Comparison of ENCODE assay signal across 1 cellular context in the genomic region with DNA sequence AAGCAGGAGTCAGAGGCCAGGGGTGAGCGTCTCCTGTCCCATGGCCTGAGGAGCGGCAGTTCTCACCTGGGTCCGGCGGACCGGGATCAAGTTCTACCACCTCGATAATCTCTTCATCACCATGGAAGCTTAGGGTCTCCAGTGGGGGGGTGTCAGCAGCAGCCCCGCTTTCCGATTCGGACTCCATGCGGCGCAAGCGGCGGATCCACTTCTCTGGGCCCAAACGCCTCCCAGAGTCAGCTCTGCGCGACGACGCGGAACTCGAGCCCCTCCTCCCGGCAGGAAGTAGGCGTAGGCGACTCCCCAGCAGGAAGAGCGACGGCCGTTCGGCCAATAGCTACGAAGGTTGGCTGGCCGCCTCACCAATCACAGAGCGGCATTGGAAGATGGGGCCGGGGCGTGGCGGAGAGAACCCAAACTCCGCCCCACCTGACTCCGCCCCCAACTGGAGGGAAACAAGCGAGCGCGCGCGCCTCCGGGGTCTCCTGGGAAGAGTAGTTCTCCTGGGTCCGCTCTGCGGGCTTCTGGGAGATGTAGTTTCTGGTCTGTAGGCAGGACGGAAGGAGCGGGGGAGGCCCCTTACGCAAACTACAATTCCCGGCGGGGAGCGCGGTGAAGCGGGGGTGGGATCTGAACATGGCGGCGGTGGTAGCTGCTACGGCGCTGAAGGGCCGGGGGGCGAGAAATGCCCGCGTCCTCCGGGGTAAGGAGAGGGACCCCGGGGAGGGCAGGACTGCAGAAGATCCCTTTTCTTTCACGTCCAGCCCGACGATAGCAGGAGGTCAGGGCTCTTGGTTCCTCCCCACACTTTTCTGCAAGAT.
A peak's percentile ranks its signal among the peaks of the same experiment; 100 is the strongest.
TF ChIP-seq lines count a peak whose summit lies in the region.

A gene with protein sequence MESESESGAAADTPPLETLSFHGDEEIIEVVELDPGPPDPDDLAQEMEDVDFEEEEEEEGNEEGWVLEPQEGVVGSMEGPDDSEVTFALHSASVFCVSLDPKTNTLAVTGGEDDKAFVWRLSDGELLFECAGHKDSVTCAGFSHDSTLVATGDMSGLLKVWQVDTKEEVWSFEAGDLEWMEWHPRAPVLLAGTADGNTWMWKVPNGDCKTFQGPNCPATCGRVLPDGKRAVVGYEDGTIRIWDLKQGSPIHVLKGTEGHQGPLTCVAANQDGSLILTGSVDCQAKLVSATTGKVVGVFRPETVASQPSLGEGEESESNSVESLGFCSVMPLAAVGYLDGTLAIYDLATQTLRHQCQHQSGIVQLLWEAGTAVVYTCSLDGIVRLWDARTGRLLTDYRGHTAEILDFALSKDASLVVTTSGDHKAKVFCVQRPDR (minus strand): TSS at position 238 of the 821 bp plus-strand sequence. CDS start 51 bp downstream, at position 187.
A gene with protein sequence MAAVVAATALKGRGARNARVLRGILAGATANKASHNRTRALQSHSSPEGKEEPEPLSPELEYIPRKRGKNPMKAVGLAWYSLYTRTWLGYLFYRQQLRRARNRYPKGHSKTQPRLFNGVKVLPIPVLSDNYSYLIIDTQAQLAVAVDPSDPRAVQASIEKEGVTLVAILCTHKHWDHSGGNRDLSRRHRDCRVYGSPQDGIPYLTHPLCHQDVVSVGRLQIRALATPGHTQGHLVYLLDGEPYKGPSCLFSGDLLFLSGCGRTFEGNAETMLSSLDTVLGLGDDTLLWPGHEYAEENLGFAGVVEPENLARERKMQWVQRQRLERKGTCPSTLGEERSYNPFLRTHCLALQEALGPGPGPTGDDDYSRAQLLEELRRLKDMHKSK (plus strand): TSS at position 620 of the 821 bp plus-strand sequence. CDS start 17 bp downstream, at position 637.

TF ChIP-seq in K562, 482 proteins besides CTCF, POLR2A, EP300 and RAD21 (continued from another document and continues in another):
- TF ChIP-seq, protein P1, sequence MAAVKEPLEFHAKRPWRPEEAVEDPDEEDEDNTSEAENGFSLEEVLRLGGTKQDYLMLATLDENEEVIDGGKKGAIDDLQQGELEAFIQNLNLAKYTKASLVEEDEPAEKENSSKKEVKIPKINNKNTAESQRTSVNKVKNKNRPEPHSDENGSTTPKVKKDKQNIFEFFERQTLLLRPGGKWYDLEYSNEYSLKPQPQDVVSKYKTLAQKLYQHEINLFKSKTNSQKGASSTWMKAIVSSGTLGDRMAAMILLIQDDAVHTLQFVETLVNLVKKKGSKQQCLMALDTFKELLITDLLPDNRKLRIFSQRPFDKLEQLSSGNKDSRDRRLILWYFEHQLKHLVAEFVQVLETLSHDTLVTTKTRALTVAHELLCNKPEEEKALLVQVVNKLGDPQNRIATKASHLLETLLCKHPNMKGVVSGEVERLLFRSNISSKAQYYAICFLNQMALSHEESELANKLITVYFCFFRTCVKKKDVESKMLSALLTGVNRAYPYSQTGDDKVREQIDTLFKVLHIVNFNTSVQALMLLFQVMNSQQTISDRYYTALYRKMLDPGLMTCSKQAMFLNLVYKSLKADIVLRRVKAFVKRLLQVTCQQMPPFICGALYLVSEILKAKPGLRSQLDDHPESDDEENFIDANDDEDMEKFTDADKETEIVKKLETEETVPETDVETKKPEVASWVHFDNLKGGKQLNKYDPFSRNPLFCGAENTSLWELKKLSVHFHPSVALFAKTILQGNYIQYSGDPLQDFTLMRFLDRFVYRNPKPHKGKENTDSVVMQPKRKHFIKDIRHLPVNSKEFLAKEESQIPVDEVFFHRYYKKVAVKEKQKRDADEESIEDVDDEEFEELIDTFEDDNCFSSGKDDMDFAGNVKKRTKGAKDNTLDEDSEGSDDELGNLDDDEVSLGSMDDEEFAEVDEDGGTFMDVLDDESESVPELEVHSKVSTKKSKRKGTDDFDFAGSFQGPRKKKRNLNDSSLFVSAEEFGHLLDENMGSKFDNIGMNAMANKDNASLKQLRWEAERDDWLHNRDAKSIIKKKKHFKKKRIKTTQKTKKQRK (IDR thresholded peaks at IDR 0.05; ENCODE audit: borderline replicate concordance, low read depth, low read length): no peak
- TF ChIP-seq SIN3B (IDR thresholded peaks at IDR 0.05; ENCODE audit: low read depth) (peak; percentile 69), NBN (IDR thresholded peaks at IDR 0.05; ENCODE audit: low read depth) (no peak; the same call in 1 of the 2 replicates), MTF1 (CRISPR knock-in tag; IDR thresholded peaks at IDR 0.05; ENCODE audit: borderline replicate concordance) (no peak), KDM5B (IDR thresholded peaks at IDR 0.05; ENCODE audit: insufficient replicate concordance, low read depth, low read length) (peak; percentile 65), CREBBP (IDR thresholded peaks at IDR 0.05; ENCODE audit: low read depth, low read length) (no peak), ZNF644 (tag; IDR thresholded peaks at IDR 0.05; ENCODE audit: low read depth) (peak; percentile 95), ZNF232 (CRISPR knock-in tag; IDR thresholded peaks at IDR 0.05) (no peak), KAT2B (IDR thresholded peaks at IDR 0.05; ENCODE audit: low read depth, low read length) (no peak), ZNF589 (CRISPR knock-in tag; IDR thresholded peaks at IDR 0.05; ENCODE audit: low read depth) (no peak), HNRNPLL (IDR thresholded peaks at IDR 0.05; ENCODE audit: low read depth, low read length, poor library complexity, severe bottlenecking) (peak; percentile 51), FUS (optimal IDR thresholded peaks at IDR 0.05; ENCODE audit: low read depth, low read length) (no peak), KDM4B (IDR thresholded peaks at IDR 0.05; ENCODE audit: borderline replicate concordance in 2 of 2, low read depth in 1 of 2) (peak in 1 of 2 experiments; percentile 18; a peak in 1 of 4 replicates), ZNF436 (CRISPR knock-in tag; IDR thresholded peaks at IDR 0.05) (no peak), ILF3 (IDR thresholded peaks at IDR 0.05; ENCODE audit: borderline replicate concordance) (no peak), ESRRA (IDR thresholded peaks at IDR 0.05; ENCODE audit: borderline replicate concordance, low read depth) (no peak; the same call in 1 of the 2 replicates), TEAD1 (CRISPR knock-in tag; IDR thresholded peaks at IDR 0.05) (peak in 1 of 2 experiments; percentile 69; a peak in 1 of 4 replicates), SP2 (IDR thresholded peaks at IDR 0.05; ENCODE audit: extremely low read depth, low read depth, low read length, poor library complexity, severe bottlenecking) (peak; percentile 72), ZNF507 (tag; conservative IDR thresholded peaks at IDR 0.05) (no peak), NCOA2 (IDR thresholded peaks at IDR 0.05; ENCODE audit: partially characterized antibody in 2 of 2) (no peak), SMC3 (conservative IDR thresholded peaks at IDR 0.05; ENCODE audit: insufficient read depth, low read depth, low read length) (no peak), L3MBTL2 (IDR thresholded peaks at IDR 0.05) (peak; percentile 39), MIER1 (IDR thresholded peaks at IDR 0.05; ENCODE audit: low read depth) (no peak), MTA3 (IDR thresholded peaks at IDR 0.05; ENCODE audit: borderline replicate concordance) (0 out of 2 replicates have a peak, but pooled peaks have one; percentile 16), ZSCAN32 (CRISPR knock-in tag; IDR thresholded peaks at IDR 0.05) (no peak), FOXJ2 (tag; IDR thresholded peaks at IDR 0.05) (peak; percentile 79), ZNF778 (CRISPR knock-in tag; IDR thresholded peaks at IDR 0.05) (no peak), MYC (IDR thresholded peaks at IDR 0.05; ENCODE audit: low read depth, low read length) (peak; percentile 22), MYC (CRISPR knock-in tag; IDR thresholded peaks at IDR 0.05; ENCODE audit: borderline replicate concordance, low read depth) (no peak), ZNF253 (CRISPR knock-in tag; conservative IDR thresholded peaks at IDR 0.05) (no peak), SMARCA4 (IDR thresholded peaks at IDR 0.05) (no peak), FOXA1 (IDR thresholded peaks at IDR 0.05; ENCODE audit: borderline replicate concordance) (no peak), ZNF124 (CRISPR knock-in tag; IDR thresholded peaks at IDR 0.05) (no peak), ELF1 (tag; IDR thresholded peaks at IDR 0.05) (peak; percentile 75), CHD1 (IDR thresholded peaks at IDR 0.05; ENCODE audit: low read length) (no peak), ZFP1 (CRISPR knock-in tag; IDR thresholded peaks at IDR 0.05) (no peak), ZNF12 (CRISPR knock-in tag; IDR thresholded peaks at IDR 0.05) (no peak), TAL1 (IDR thresholded peaks at IDR 0.05) (0 out of 2 replicates have a peak, but pooled peaks have one; percentile 15), YY1 (IDR thresholded peaks at IDR 0.05; ENCODE audit: borderline replicate concordance in 1 of 3, control insufficient read depth in 1 of 3, extremely low read depth in 1 of 3, insufficient read depth in 3 of 3, insufficient read length in 1 of 3, insufficient replicate concordance in 2 of 3, low read depth in 1 of 3, low read length in 2 of 3) (peak; percentile 68 to 96 (median 94))
- TF ChIP-seq, protein P2, sequence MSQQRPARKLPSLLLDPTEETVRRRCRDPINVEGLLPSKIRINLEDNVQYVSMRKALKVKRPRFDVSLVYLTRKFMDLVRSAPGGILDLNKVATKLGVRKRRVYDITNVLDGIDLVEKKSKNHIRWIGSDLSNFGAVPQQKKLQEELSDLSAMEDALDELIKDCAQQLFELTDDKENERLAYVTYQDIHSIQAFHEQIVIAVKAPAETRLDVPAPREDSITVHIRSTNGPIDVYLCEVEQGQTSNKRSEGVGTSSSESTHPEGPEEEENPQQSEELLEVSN (IDR thresholded peaks at IDR 0.05; ENCODE audit: borderline replicate concordance in 1 of 2, extremely low read depth in 1 of 2, insufficient read depth in 1 of 2, insufficient read length in 1 of 2, low read depth in 1 of 2, low read length in 1 of 2, poor library complexity in 1 of 2, severe bottlenecking in 1 of 2): peak in 1 of 2 experiments; percentile 2
- TF ChIP-seq, protein P3, sequence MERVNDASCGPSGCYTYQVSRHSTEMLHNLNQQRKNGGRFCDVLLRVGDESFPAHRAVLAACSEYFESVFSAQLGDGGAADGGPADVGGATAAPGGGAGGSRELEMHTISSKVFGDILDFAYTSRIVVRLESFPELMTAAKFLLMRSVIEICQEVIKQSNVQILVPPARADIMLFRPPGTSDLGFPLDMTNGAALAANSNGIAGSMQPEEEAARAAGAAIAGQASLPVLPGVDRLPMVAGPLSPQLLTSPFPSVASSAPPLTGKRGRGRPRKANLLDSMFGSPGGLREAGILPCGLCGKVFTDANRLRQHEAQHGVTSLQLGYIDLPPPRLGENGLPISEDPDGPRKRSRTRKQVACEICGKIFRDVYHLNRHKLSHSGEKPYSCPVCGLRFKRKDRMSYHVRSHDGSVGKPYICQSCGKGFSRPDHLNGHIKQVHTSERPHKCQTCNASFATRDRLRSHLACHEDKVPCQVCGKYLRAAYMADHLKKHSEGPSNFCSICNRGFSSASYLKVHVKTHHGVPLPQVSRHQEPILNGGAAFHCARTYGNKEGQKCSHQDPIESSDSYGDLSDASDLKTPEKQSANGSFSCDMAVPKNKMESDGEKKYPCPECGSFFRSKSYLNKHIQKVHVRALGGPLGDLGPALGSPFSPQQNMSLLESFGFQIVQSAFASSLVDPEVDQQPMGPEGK (CRISPR knock-in tag; IDR thresholded peaks at IDR 0.05; ENCODE audit: borderline replicate concordance): no peak
- TF ChIP-seq, protein P4, sequence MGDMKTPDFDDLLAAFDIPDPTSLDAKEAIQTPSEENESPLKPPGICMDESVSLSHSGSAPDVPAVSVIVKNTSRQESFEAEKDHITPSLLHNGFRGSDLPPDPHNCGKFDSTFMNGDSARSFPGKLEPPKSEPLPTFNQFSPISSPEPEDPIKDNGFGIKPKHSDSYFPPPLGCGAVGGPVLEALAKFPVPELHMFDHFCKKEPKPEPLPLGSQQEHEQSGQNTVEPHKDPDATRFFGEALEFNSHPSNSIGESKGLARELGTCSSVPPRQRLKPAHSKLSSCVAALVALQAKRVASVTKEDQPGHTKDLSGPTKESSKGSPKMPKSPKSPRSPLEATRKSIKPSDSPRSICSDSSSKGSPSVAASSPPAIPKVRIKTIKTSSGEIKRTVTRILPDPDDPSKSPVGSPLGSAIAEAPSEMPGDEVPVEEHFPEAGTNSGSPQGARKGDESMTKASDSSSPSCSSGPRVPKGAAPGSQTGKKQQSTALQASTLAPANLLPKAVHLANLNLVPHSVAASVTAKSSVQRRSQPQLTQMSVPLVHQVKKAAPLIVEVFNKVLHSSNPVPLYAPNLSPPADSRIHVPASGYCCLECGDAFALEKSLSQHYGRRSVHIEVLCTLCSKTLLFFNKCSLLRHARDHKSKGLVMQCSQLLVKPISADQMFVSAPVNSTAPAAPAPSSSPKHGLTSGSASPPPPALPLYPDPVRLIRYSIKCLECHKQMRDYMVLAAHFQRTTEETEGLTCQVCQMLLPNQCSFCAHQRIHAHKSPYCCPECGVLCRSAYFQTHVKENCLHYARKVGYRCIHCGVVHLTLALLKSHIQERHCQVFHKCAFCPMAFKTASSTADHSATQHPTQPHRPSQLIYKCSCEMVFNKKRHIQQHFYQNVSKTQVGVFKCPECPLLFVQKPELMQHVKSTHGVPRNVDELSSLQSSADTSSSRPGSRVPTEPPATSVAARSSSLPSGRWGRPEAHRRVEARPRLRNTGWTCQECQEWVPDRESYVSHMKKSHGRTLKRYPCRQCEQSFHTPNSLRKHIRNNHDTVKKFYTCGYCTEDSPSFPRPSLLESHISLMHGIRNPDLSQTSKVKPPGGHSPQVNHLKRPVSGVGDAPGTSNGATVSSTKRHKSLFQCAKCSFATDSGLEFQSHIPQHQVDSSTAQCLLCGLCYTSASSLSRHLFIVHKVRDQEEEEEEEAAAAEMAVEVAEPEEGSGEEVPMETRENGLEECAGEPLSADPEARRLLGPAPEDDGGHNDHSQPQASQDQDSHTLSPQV (IDR thresholded peaks at IDR 0.05): 0 out of 2 replicates have a peak, but pooled peaks have one; percentile 62
- TF ChIP-seq, protein P5, sequence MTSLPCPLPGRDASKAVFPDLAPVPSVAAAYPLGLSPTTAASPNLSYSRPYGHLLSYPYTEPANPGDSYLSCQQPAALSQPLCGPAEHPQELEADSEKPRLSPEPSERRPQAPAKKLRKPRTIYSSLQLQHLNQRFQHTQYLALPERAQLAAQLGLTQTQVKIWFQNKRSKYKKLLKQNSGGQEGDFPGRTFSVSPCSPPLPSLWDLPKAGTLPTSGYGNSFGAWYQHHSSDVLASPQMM (CRISPR knock-in tag; IDR thresholded peaks at IDR 0.05): no peak
- TF ChIP-seq, protein P6, sequence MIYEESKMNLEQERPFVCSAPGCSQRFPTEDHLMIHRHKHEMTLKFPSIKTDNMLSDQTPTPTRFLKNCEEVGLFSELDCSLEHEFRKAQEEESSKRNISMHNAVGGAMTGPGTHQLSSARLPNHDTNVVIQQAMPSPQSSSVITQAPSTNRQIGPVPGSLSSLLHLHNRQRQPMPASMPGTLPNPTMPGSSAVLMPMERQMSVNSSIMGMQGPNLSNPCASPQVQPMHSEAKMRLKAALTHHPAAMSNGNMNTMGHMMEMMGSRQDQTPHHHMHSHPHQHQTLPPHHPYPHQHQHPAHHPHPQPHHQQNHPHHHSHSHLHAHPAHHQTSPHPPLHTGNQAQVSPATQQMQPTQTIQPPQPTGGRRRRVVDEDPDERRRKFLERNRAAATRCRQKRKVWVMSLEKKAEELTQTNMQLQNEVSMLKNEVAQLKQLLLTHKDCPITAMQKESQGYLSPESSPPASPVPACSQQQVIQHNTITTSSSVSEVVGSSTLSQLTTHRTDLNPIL (CRISPR knock-in tag; IDR thresholded peaks at IDR 0.05): no peak
- TF ChIP-seq, protein P7, sequence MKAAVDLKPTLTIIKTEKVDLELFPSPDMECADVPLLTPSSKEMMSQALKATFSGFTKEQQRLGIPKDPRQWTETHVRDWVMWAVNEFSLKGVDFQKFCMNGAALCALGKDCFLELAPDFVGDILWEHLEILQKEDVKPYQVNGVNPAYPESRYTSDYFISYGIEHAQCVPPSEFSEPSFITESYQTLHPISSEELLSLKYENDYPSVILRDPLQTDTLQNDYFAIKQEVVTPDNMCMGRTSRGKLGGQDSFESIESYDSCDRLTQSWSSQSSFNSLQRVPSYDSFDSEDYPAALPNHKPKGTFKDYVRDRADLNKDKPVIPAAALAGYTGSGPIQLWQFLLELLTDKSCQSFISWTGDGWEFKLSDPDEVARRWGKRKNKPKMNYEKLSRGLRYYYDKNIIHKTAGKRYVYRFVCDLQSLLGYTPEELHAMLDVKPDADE (conservative IDR thresholded peaks at IDR 0.05; ENCODE audit: control insufficient read depth, low read depth, low read length): peak; percentile 100
